In genomic region chr3:172280406-172281051, GRCh38 we compare ENCODE assay signal across 11 cellular contexts.
DNase-seq lines count a peak whose midpoint lies in the region; ATAC-seq and TF ChIP-seq lines count a peak whose summit lies in the region.
"Had no signal": no experiment of that assay in that cellular context is flagged by ENCODE, and none has a peak within 500 bp of the region (broad histone marks: within the 10 kb centered on the region; RNA-seq: fewer than 3 reads in every experiment).

No MANE protein-coding gene starts in this region.

- H3K4me1 ChIP-seq in subcutaneous abdominal adipose tissue (ENCODE audit: control insufficient read depth in 5 of 5, insufficient read depth in 5 of 5, low read length in 5 of 5) (peaks cover 0 to 27% (median 15%) of the 10 kb centered on the region in 5 donors), HAP-1 (no peaks in the 10 kb centered on the region), mucosa of descending colon (ENCODE audit: low read depth) (no peaks in the 10 kb centered on the region)

- H3K9ac ChIP-seq in subcutaneous abdominal adipose tissue (ENCODE audit: low read length in 5 of 5) = no peak overlapping the region

- peaks cover 0 to 9% (median 3%) of the 10 kb centered on the region in 5 donors for H3K36me3 ChIP-seq in subcutaneous abdominal adipose tissue (ENCODE audit: control insufficient read depth in 5 of 5, insufficient read depth in 5 of 5, low read length in 5 of 5)
- H3K36me3 ChIP-seq in HAP-1 (replicated peaks) = no peaks in the 10 kb centered on the region; the same call in 1 of the 2 replicates
- no peaks in the 10 kb centered on the region for H3K36me3 ChIP-seq in mucosa of descending colon (ENCODE audit: low read depth)

- TF ChIP-seq CTCF in astrocyte of the cerebellum (IDR thresholded peaks at IDR 0.05; ENCODE audit: low read depth, low read length, missing control alignments) (no peak), mucosa of descending colon (IDR thresholded peaks at IDR 0.05) (no peak)

- DNase-seq in NCI-H2171 treated with DMSO at 0.1 percent for 48 hours (lab: John Stamatoyannopoulos, UW) (peak; percentile 33), NCI-H2171 (lab: John Stamatoyannopoulos, UW) (no peak), astrocyte of the cerebellum (ENCODE audit: low read depth) (peak; percentile 74), hepatic stellate cell (ENCODE audit: low spot score) (peak; percentile 38), NCI-H128 (lab: John Stamatoyannopoulos, UW; ENCODE audit: unreplicated experiment) (no peak), HAP-1 (ENCODE audit: low spot score in 2 of 2) (no peak), mucosa of descending colon (no peak)
- DNase-seq: activated naive CD4-positive, alpha-beta T cell; stimulated activated CD4-positive, alpha-beta T cell treated with anti-CD3 and anti-CD28 coated beads, Interleukin-4, amount 100 ng/mL, for 1 hour had no signal

- H3K4me3 ChIP-seq in astrocyte of the cerebellum (ENCODE audit: low read depth, low read length) = no peak overlapping the region
- no peak overlapping the region for H3K4me3 ChIP-seq in subcutaneous abdominal adipose tissue (ENCODE audit: low read depth in 1 of 5, low read length in 5 of 5)
- H3K4me3 ChIP-seq in HAP-1 = no peak overlapping the region
- no peak overlapping the region for H3K4me3 ChIP-seq in mucosa of descending colon
- H3K4me3 ChIP-seq: A549 had no signal

- H3K9me3 ChIP-seq in subcutaneous abdominal adipose tissue (ENCODE audit: control insufficient read depth in 5 of 5, low read length in 5 of 5) (no peaks in the 10 kb centered on the region), HAP-1 (no peaks in the 10 kb centered on the region), mucosa of descending colon (no peaks in the 10 kb centered on the region)
- H3K9me3 ChIP-seq: A549 had no signal

- intact Hi-C loops in mucosa of descending colon (cut with DNase I, micrococcal nuclease) = no loop called here

- peak overlapping the region; percentile 4 for H3K27ac ChIP-seq in subcutaneous abdominal adipose tissue (ENCODE audit: low read depth, low read length)

- no peak for ATAC-seq in mucosa of descending colon

- in situ Hi-C loops in astrocyte of the cerebellum (cut with HindIII; ENCODE audit: low sequenced_read_pairs) = no loop called here
- in situ Hi-C loops in HAP-1 (cut with MboI; ENCODE audit: low sequenced_read_pairs) = no loop called here

- H3K27me3 ChIP-seq in subcutaneous abdominal adipose tissue (ENCODE audit: control insufficient read depth in 5 of 5, insufficient read depth in 4 of 5, low read length in 5 of 5) = no peaks in the 10 kb centered on the region
- H3K27me3 ChIP-seq in HAP-1 (ENCODE audit: low read depth) = no peaks in the 10 kb centered on the region

Comparison
In these comparisons a context has a peak if more than half of its experiments do, and no peak if none do; other contexts are left out.
1. DNase-seq: peak in NCI-H2171 treated with DMSO at 0.1 percent for 48 hours (single experiment), astrocyte of the cerebellum (single experiment) and hepatic stellate cell (single experiment); none in NCI-H2171 (single experiment), NCI-H128 (single experiment), HAP-1 (0 of 2) and mucosa of descending colon (0 of 3).